Comparison of ENCODE assay signal across 8 cellular contexts in genomic region chr17:29176500-29177351, GRCh38. TPM values are rescaled to one million over a fixed set of nuclear protein-coding genes. Genes with fewer than 3 reads are reported as not detected.
DNase-seq lines count a peak whose midpoint lies in the region; ATAC-seq lines count a peak whose summit lies in the region.

No MANE protein-coding gene starts in this region.

- no peaks in the 10 kb centered on the region for H3K9me3 Mint-ChIP-seq in naive B cell

- ATAC-seq in HG03354 (IDR thresholded peaks at IDR 0.05; ENCODE audit: poor library complexity, severe bottlenecking, unreplicated experiment) (peak; percentile 61), naive B cell (ENCODE audit: low read depth in 2 of 2) (peak; percentile 52 to 60)

- no peaks in the 10 kb centered on the region for H3K36me3 Mint-ChIP-seq in naive B cell

- H3K4me3 Mint-ChIP-seq in naive B cell, result peak overlapping the region; percentile 81 to 96 (median 86)

- H3K4me1 Mint-ChIP-seq in naive B cell, result peaks cover 10 to 21% (median 12%) of the 10 kb centered on the region in 3 donors

- H3K27ac ChIP-seq in epithelial cell of prostate (peak overlapping the region; percentile 97), substantia nigra (ENCODE audit: low read depth, low read length, poor library complexity, severe bottlenecking) (peak overlapping the region; percentile 69)

- DNase-seq in Daoy (ENCODE audit: low read depth) (peak; percentile 58), NCI-H82 treated with DMSO at 0.1 percent for 48 hours (lab: John Stamatoyannopoulos, UW; ENCODE audit: unreplicated experiment) (peak; percentile 18), epithelial cell of prostate (ENCODE audit: low read depth, low spot score) (no peak), naive B cell (peak; percentile 37), substantia nigra (lab: John Stamatoyannopoulos, UW) (peak in 4 of 49 donors; percentile 17 to 79 (median 36)), inferior parietal cortex (ENCODE audit: extremely low spot score) (no peak)
- peak; percentile 77 for DNase-seq in activated CD8-positive, alpha-beta memory T cell treated with anti-CD3 and anti-CD28 coated beads, Interleukin-2, amount 50 U/mL, for 48 hours

- peak overlapping the region in 5 of 6 donors; percentile 69 to 93 (median 83) for H3K27ac Mint-ChIP-seq in naive B cell

- H3K27me3 Mint-ChIP-seq in naive B cell, result peaks cover 0 to 17% (median 6%) of the 10 kb centered on the region in 3 donors

RNA-seq across cellular contexts. Expression of gene MYO18A, which starts 3.5 kb away (rescaled TPM):
- 11.9 and 20.1 TPM in 2 replicates for total RNA-seq in Daoy (2014; rRNA removed; shearing (Covaris generic))
- polyA plus RNA-seq in naive B cell (ENCODE audit: low read depth in 6 of 6), result 10 to 100 TPM in 5 of 6 donors, 1 to 10 TPM in 1; 5.1 to 51.6 (median 17.0) TPM

Comparison
In these comparisons a context has a peak if more than half of its experiments do, and no peak if none do; other contexts are left out.
1. DNase-seq: peak in Daoy (single experiment), NCI-H82 treated with DMSO at 0.1 percent for 48 hours (single experiment), activated CD8-positive, alpha-beta memory T cell treated with anti-CD3 and anti-CD28 coated beads, Interleukin-2, amount 50 U/mL, for 48 hours (single experiment) and naive B cell (single experiment); none in epithelial cell of prostate (single experiment) and inferior parietal cortex (single experiment).